8 cellular contexts compared by ENCODE assay signal in the genomic region with DNA sequence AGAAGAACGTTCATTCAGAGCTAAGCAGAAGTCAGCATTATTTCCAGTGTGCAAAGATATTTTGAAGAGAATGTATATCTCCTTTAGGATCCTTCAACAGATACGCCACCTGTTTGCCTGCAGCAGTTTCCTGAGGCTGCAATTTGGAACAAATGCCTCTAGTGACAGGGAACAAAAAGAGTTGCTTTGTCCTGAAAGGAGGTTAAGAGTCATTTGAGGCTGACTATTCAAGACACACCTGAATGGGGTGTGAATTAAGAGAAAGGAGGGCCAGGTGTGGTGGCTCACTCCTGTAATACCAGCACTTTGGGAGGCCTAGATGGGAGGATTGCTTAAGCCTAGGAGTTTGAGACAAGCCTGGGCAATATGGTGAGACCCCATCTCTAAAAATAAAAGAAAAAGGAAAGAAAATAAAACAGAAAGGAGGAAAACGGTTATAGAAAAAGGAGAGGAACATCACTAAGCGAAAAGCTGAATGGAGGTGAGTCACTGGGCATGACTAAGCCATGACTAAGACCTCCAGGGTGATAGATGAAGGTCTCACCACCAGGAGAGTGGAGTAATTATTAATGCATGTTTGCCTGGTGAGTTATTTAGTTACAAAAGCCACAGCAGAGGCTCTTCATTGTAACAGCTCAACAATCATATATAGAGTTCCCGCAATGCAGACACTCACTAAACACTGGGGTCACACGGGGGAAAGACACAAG.
DNase-seq lines count a peak whose midpoint lies in the region; ATAC-seq and TF ChIP-seq lines count a peak whose summit lies in the region.

No MANE protein-coding gene starts in this region.

- H3K9me3 Mint-ChIP-seq in immature natural killer cell = peaks cover 0 to 6% (median 2%) of the 10 kb centered on the region in 6 donors
- H3K9me3 Mint-ChIP-seq in H9 = no peaks in the 10 kb centered on the region; a peak in 1 of 5 replicates

- H2AK5ac ChIP-seq in H9 (ENCODE audit: insufficient read length, low read length) = no peak overlapping the region

- ATAC-seq in GM21576 (IDR thresholded peaks at IDR 0.05; ENCODE audit: unreplicated experiment) (peak; percentile 66), HG02840 (IDR thresholded peaks at IDR 0.05; ENCODE audit: low FRiP score, unreplicated experiment) (no peak)

- no peak overlapping the region for H2BK15ac ChIP-seq in H9 (ENCODE audit: low read depth, low read length)

- H3K79me2 ChIP-seq in H9 (ENCODE audit: insufficient read depth, low read length) = no peaks in the 10 kb centered on the region

- H3K27ac ChIP-seq in H9 (ENCODE audit: insufficient read length, low read depth, low read length) = no peak overlapping the region

- no peak for TF ChIP-seq CTCF in H9 (conservative IDR thresholded peaks at IDR 0.05)

- H3K79me1 ChIP-seq in H9 (ENCODE audit: insufficient read depth, low read depth, low read length, poor library complexity, severe bottlenecking) = no peaks in the 10 kb centered on the region

- H3K9me3 ChIP-seq in H9 (ENCODE audit: control insufficient read depth, low read depth, low read length) = no peaks in the 10 kb centered on the region

- H3K23me2 ChIP-seq in H9 (ENCODE audit: insufficient read length, low read depth, low read length, poor library complexity, severe bottlenecking) = no peaks in the 10 kb centered on the region

- no peak overlapping the region for H3K9ac ChIP-seq in H9 (ENCODE audit: extremely low read depth, insufficient read length, low read length)

- no peak overlapping the region for H3K23ac ChIP-seq in H9 (ENCODE audit: insufficient read length, low read depth, low read length)

- H3K4me1 ChIP-seq in H9 (ENCODE audit: insufficient read depth, low read length) = no peaks in the 10 kb centered on the region

- H3K27me3 ChIP-seq in H9 (ENCODE audit: insufficient read depth, low read length) = no peaks in the 10 kb centered on the region

- H3K4ac ChIP-seq in H9 (ENCODE audit: low read depth, low read length) = no peak overlapping the region

- H3K36me3 Mint-ChIP-seq in immature natural killer cell (no peaks in the 10 kb centered on the region), H9 (ENCODE audit: insufficient read depth in 1 of 3, low read depth in 3 of 3) (peaks cover 0 to 1% (median 0%) of the 10 kb centered on the region in 3 experiments; a peak in 1 of 7 replicates)

- H2AFZ ChIP-seq in H9 (ENCODE audit: low read length) = no peak overlapping the region

- H3K27ac Mint-ChIP-seq in immature natural killer cell = no peak overlapping the region
- H3K27ac Mint-ChIP-seq in H9 = 0 out of 7 replicates have a peak overlapping the region, but pooled peaks of 1 of the 3 experiments have one; percentile 79

- H3K27me3 Mint-ChIP-seq in immature natural killer cell (ENCODE audit: low read depth in 3 of 3) = peaks cover 3 to 6% (median 4%) of the 10 kb centered on the region in 3 donors
- no peaks in the 10 kb centered on the region; the same call in 1 of the 2 replicates for H3K27me3 Mint-ChIP-seq in H9 (ENCODE audit: low read depth)

- no peak overlapping the region for H4K91ac ChIP-seq in H9 (ENCODE audit: insufficient read length, low read depth, low read length)

- no peak overlapping the region for H3K18ac ChIP-seq in H9 (ENCODE audit: insufficient read length, low read depth, low read length)

- H2BK5ac ChIP-seq in H9 (ENCODE audit: insufficient read length, low read length) = no peak overlapping the region

- no peaks in the 10 kb centered on the region for H3K4me1 Mint-ChIP-seq in immature natural killer cell
- peaks cover 2 to 7% of the 10 kb centered on the region in 2 experiments; a peak in 2 of 4 replicates for H3K4me1 Mint-ChIP-seq in H9

- no peak overlapping the region for H2BK12ac ChIP-seq in H9 (ENCODE audit: insufficient read length, low read depth, low read length)

- WGBS in H9 (ENCODE audit: extremely low coverage, insufficient read length, low lambda C conversion rate) = no CpG with 5 or more reads among the region's 6 CpGs

- no peak overlapping the region for H3K56ac ChIP-seq in H9 (ENCODE audit: insufficient read length, low read depth, low read length)

- no peak overlapping the region for H2BK20ac ChIP-seq in H9 (ENCODE audit: low read depth, low read length, poor library complexity, severe bottlenecking)

- H3T11ph ChIP-seq in H9 (ENCODE audit: low read length) = no peak overlapping the region

- no peak overlapping the region for H3K4me2 ChIP-seq in H9 (ENCODE audit: insufficient read depth, insufficient read length, low read length)

- no peak overlapping the region for H4K5ac ChIP-seq in H9 (ENCODE audit: insufficient read length, low read depth, low read length)

- DNase-seq in EL (peak; percentile 97), LoVo (ENCODE audit: low spot score) (peak; percentile 85), glomerular visceral epithelial cell (ENCODE audit: extremely low spot score) (peak; percentile 96), retina (no peak), immature natural killer cell (no peak), H9 (no peak)

- no peaks in the 10 kb centered on the region for H4K20me1 ChIP-seq in H9 (ENCODE audit: control insufficient read depth, insufficient read depth, insufficient read length)

- H2BK120ac ChIP-seq in H9 (ENCODE audit: low read depth, low read length, poor library complexity, severe bottlenecking) = no peak overlapping the region

- H4K8ac ChIP-seq in H9 (replicated peaks; ENCODE audit: insufficient read length, low read depth, low read length) = no peak overlapping the region

- H3K4me3 Mint-ChIP-seq in immature natural killer cell = no peak overlapping the region
- H3K4me3 Mint-ChIP-seq in H9 = no peak overlapping the region; a peak in 1 of 5 replicates

- H3K14ac ChIP-seq in H9 (ENCODE audit: insufficient read depth, low read length) = no peak overlapping the region

Comparison
In these comparisons a context has a peak if more than half of its experiments do, and no peak if none do; other contexts are left out.
1. DNase-seq: peak in EL (single experiment), LoVo (single experiment) and glomerular visceral epithelial cell (single experiment); none in retina (single experiment), immature natural killer cell (0 of 3) and H9 (single experiment).